24 cellular contexts compared by ENCODE assay signal in genomic region chr2:26645792-26646191, GRCh38. TPM values are rescaled to one million over a fixed set of nuclear protein-coding genes. Genes with fewer than 3 reads are reported as not detected.
A peak's percentile ranks its signal among the peaks of the same experiment; 100 is the strongest.
DNase-seq lines count a peak whose midpoint lies in the region; ATAC-seq and TF ChIP-seq lines count a peak whose summit lies in the region.
"Had no signal": no experiment of that assay in that cellular context is flagged by ENCODE, and none has a peak within 500 bp of the region (broad histone marks: within the 10 kb centered on the region; RNA-seq: fewer than 3 reads in every experiment).

No MANE protein-coding gene starts in this region.

- no peak overlapping the region for H3K4me3 ChIP-seq in spleen
- H3K4me3 ChIP-seq: BLaER1 treated with 17β-estradiol and CSF1 and Interleukin-3, amounts not matched to agents 10 nM and 100 nM; GM12878; GM23338 had no signal

- TF ChIP-seq CTCF in osteocyte (IDR thresholded peaks at IDR 0.05) = no peak
- TF ChIP-seq CTCF in spleen (IDR thresholded peaks at IDR 0.05 in 8 of 11, conservative IDR thresholded peaks at IDR 0.05 in 3 of 11) = no peak

- H3K36me3 ChIP-seq in spleen = no peaks in the 10 kb centered on the region
- H3K36me3 ChIP-seq: BE2C; BLaER1 treated with 17β-estradiol and CSF1 and Interleukin-3, amounts not matched to agents 10 nM and 100 nM had no signal

- H3K27ac Mint-ChIP-seq in osteocyte (ENCODE audit: unreplicated experiment) = no peak overlapping the region
- H3K27ac Mint-ChIP-seq: CD14-positive monocyte; CD4-positive, alpha-beta T cell; CD8-positive, alpha-beta memory T cell; GM23338; H9 had no signal

- no peak overlapping the region for H3K27ac ChIP-seq in spleen
- H3K27ac ChIP-seq: 22Rv1; BLaER1 treated with 17β-estradiol and CSF1 and Interleukin-3, amounts not matched to agents 10 nM and 100 nM had no signal

- H3K36me3 Mint-ChIP-seq in osteocyte (ENCODE audit: unreplicated experiment) = no peaks in the 10 kb centered on the region
- H3K36me3 Mint-ChIP-seq: CD14-positive monocyte had no signal

- intact Hi-C loops in spleen (cut with DNase I; ENCODE audit: low total_unique reads) = no loop called here

- H3K4me3 Mint-ChIP-seq in osteocyte (ENCODE audit: unreplicated experiment) = no peak overlapping the region
- H3K4me3 Mint-ChIP-seq: CD14-positive monocyte; CD4-positive, alpha-beta T cell; CD8-positive, alpha-beta memory T cell; GM23338; H9 had no signal

- H3K4me1 ChIP-seq in spleen = peaks cover 0 to 8% (median 1%) of the 10 kb centered on the region in 6 donors

- H3K27me3 ChIP-seq in spleen (replicated peaks in 1 of 7) = peaks cover 0 to 19% (median 0%) of the 10 kb centered on the region in 7 donors
- H3K27me3 ChIP-seq: BE2C; BLaER1 treated with 17β-estradiol and CSF1 and Interleukin-3, amounts not matched to agents 10 nM and 100 nM had no signal

- DNase-seq in activated CD8-positive, alpha-beta memory T cell treated with anti-CD3 and anti-CD28 coated beads, Interleukin-2, amount 50 U/mL, for 48 hours = peak; percentile 3
- no peak for DNase-seq in activated CD8-positive, alpha-beta memory T cell treated with anti-CD3 and anti-CD28 coated beads, Interleukin-2, amount 50 U/mL, for 4 hours
- DNase-seq in osteocyte (ENCODE audit: extremely low spot score, unreplicated experiment) (peak; percentile 44), spleen (peak; percentile 29), NOMO-1 (lab: John Stamatoyannopoulos, UW; ENCODE audit: unreplicated experiment in 2 of 2) (no peak)
- DNase-seq in activated CD4-positive, alpha-beta T cell treated with anti-CD3 and anti-CD28 coated beads for 4 hours = no peak
- DNase-seq: AML-193; BE2C; CD4-positive, alpha-beta T cell; DMS 273 treated with DMSO at 0.1 percent for 48 hours; DMS79; EL; GDM1; H9 had no signal

- peaks cover 55% of the 10 kb centered on the region for H3K27me3 Mint-ChIP-seq in osteocyte (ENCODE audit: unreplicated experiment)

- no peaks in the 10 kb centered on the region for H3K9me3 ChIP-seq in spleen
- H3K9me3 ChIP-seq: BLaER1 treated with 17β-estradiol and CSF1 and Interleukin-3, amounts not matched to agents 10 nM and 100 nM had no signal

- peaks cover 5% of the 10 kb centered on the region for H3K4me1 Mint-ChIP-seq in osteocyte (ENCODE audit: unreplicated experiment)
- H3K4me1 Mint-ChIP-seq: CD14-positive monocyte; CD8-positive, alpha-beta memory T cell had no signal

- H3K9me3 Mint-ChIP-seq in osteocyte (ENCODE audit: unreplicated experiment) = no peaks in the 10 kb centered on the region
- H3K9me3 Mint-ChIP-seq: CD14-positive monocyte; CD4-positive, alpha-beta T cell; CD8-positive, alpha-beta memory T cell; GM23338 had no signal

- no peak for ATAC-seq in HG03135 (IDR thresholded peaks at IDR 0.05; ENCODE audit: unreplicated experiment)
- ATAC-seq: GM12878, GM23338, HCT116 had no signal

- 82 to 94% (median 88%) methylated on average over 10 of the region's 10 CpGs for WGBS in spleen, 5 donors

- no peak for TF ChIP-seq POLR2A in spleen (IDR thresholded peaks at IDR 0.05)

RNA-seq across cellular contexts. Expression of gene CIB4, which starts 4.6 kb away (rescaled TPM):
- total RNA-seq in osteocyte (not detected in 2 replicates), spleen (not detected)
- polyA plus RNA-seq in spleen = not detected
- total RNA-seq: CD4-positive, alpha-beta T cell; CD8-positive, alpha-beta memory T cell; GM12878; GM23338; H4; H9 had no signal
- polyA plus RNA-seq: AG04450; CD14-positive monocyte; CD8-positive, alpha-beta memory T cell; GM12878; GM23338 had no signal

RNA-seq across cellular contexts. Expression of gene KCNK3, which starts 46.7 kb away (rescaled TPM):
- total RNA-seq in osteocyte (8.5 and 10.1 TPM in 2 replicates), spleen (1 to 10 TPM; 1.1 to 6.0 (median 2.9) TPM)
- polyA plus RNA-seq in spleen = 1 to 10 TPM in 1 of 3 donors, under 1 TPM in 2; 0.61 to 1.2 (median 0.83) TPM
- total RNA-seq: CD4-positive, alpha-beta T cell; CD8-positive, alpha-beta memory T cell; GM23338 had no signal
- polyA plus RNA-seq: CD14-positive monocyte; CD8-positive, alpha-beta memory T cell; GM12878; GM23338 had no signal

Comparison
In these comparisons a context has a peak if more than half of its experiments do, and no peak if none do; other contexts are left out.
1. DNase-seq: peak in activated CD8-positive, alpha-beta memory T cell treated with anti-CD3 and anti-CD28 coated beads, Interleukin-2, amount 50 U/mL, for 48 hours (single experiment), osteocyte (single experiment) and spleen (single experiment); none in activated CD8-positive, alpha-beta memory T cell treated with anti-CD3 and anti-CD28 coated beads, Interleukin-2, amount 50 U/mL, for 4 hours (single experiment), activated CD4-positive, alpha-beta T cell treated with anti-CD3 and anti-CD28 coated beads for 4 hours (0 of 2) and NOMO-1 (0 of 2).